In genomic region chr6:85672623-85673022, GRCh38 we compare ENCODE assay signal across 18 cellular contexts. TPM values are rescaled to one million over a fixed set of nuclear protein-coding genes. Genes with fewer than 3 reads are reported as not detected.
DNase-seq lines count a peak whose midpoint lies in the region; ATAC-seq, FAIRE-seq and TF ChIP-seq lines count a peak whose summit lies in the region.
"Had no signal": no experiment of that assay in that cellular context is flagged by ENCODE, and none has a peak within 500 bp of the region (broad histone marks: within the 10 kb centered on the region; RNA-seq: fewer than 3 reads in every experiment).

No MANE protein-coding gene starts in this region.

- no peaks in the 10 kb centered on the region for H3K9me2 ChIP-seq in PC-3 (replicated peaks; ENCODE audit: low read length)

- in situ Hi-C loops in HepG2 (cut with HindIII; ENCODE audit: extremely low pct_ligation_motif_present, low pct_unique_long_range_greater_than_20kb), result no loop called here

- H3K79me2 ChIP-seq in HepG2 (ENCODE audit: insufficient read depth, low read length) (peaks cover 26% of the 10 kb centered on the region), PC-3 (ENCODE audit: low read length) (peaks cover 37% of the 10 kb centered on the region)

- TF ChIP-seq POLR2A in HepG2 (IDR thresholded peaks at IDR 0.05; ENCODE audit: insufficient read depth in 1 of 2, low read depth in 2 of 2, low read length in 2 of 2) (0 out of 4 replicates have a peak, but pooled peaks of 1 of the 2 experiments have one; percentile 25), right lobe of liver (IDR thresholded peaks at IDR 0.05) (no peak)

- no peak overlapping the region for H3K9ac ChIP-seq in HepG2 (ENCODE audit: insufficient read depth, low read depth, low read length)
- H3K9ac ChIP-seq in PC-3 (ENCODE audit: low read length), result no peak overlapping the region

- ATAC-seq in HepG2 (peak; percentile 5; the same call in 2 of the 3 replicates), right lobe of liver (no peak), GM19467 (IDR thresholded peaks at IDR 0.05; ENCODE audit: unreplicated experiment) (no peak), PC-3 (no peak)
- ATAC-seq: heart right ventricle, left cardiac atrium, Right ventricle myocardium inferior had no signal

- H3K36me3 ChIP-seq in HepG2 (replicated peaks in 1 of 2; ENCODE audit: control insufficient read depth in 1 of 2, insufficient read depth in 2 of 2, low read length in 2 of 2) (peaks cover 0 to 4% of the 10 kb centered on the region in 2 experiments; a peak in 1 of 5 replicates), right lobe of liver (no peaks in the 10 kb centered on the region), PC-3 (ENCODE audit: low read depth, low read length) (peaks cover 29% of the 10 kb centered on the region)
- H3K36me3 ChIP-seq: adrenal gland, transverse colon had no signal

- no peak for TF ChIP-seq CTCF in HepG2 (CRISPR knock-in tag; IDR thresholded peaks at IDR 0.05)
- no peak for TF ChIP-seq CTCF in right lobe of liver (IDR thresholded peaks at IDR 0.05)
- TF ChIP-seq CTCF in PC-3 (conservative IDR thresholded peaks at IDR 0.05; ENCODE audit: low read depth, low read length), result no peak

- H3K27me3 Mint-ChIP-seq in stimulated activated naive CD8-positive, alpha-beta T cell treated with anti-CD3 and anti-CD28 coated beads, Interleukin-15, Interleukin-2, amounts not matched to agents 100 ng/mL and 50 ng/mL, for 24 hours, result no peaks in the 10 kb centered on the region

- WGBS in HepG2 (ENCODE audit: low lambda C conversion rate), result 87% methylated on average over 4 of the region's 4 CpGs
- WGBS in right lobe of liver (ENCODE audit: insufficient coverage, low coverage, low lambda C conversion rate, missing lambda C conversion rate), result 93% methylated on average over 4 of the region's 4 CpGs

- H3K4me3 ChIP-seq in HepG2 (replicated peaks in 1 of 3; ENCODE audit: insufficient read depth in 1 of 3, low read depth in 2 of 3, low read length in 3 of 3) (no peak overlapping the region), right lobe of liver (no peak overlapping the region), PC-3 (ENCODE audit: low read length) (no peak overlapping the region)
- H3K4me3 ChIP-seq: adrenal gland, heart right ventricle, transverse colon had no signal

- FAIRE-seq in HepG2 (lab: Jason Lieb, UNC), result no peak

- CTCF ChIA-PET in HepG2 (lab: Yijun Ruan, JAX; ENCODE audit: low intra/inter-chr PET ratio, low total read pairs) (no interaction called here), PC-3 (lab: Charles Lee) (no interaction called here)

- POLR2A ChIA-PET in HepG2 (lab: Yijun Ruan, JAX) (interaction anchor here (0.7 to 2.4 kb wide), 3 partner anchors 22 to 73 kb away, joined by 3 to 18 read pairs (median 3); partner anchors contain the start of gene SYNCRIP), PC-3 (lab: Charles Lee; ENCODE audit: unreplicated experiment) (no interaction called here)

- no peak overlapping the region for H2AFZ ChIP-seq in HepG2 (ENCODE audit: low read length)
- no peak overlapping the region for H2AFZ ChIP-seq in PC-3 (ENCODE audit: low read length)

- no peak overlapping the region for H3K4me3 Mint-ChIP-seq in stimulated activated naive CD8-positive, alpha-beta T cell treated with anti-CD3 and anti-CD28 coated beads, Interleukin-15, Interleukin-2, amounts not matched to agents 100 ng/mL and 50 ng/mL, for 24 hours

- no peaks in the 10 kb centered on the region for H3K9me3 ChIP-seq in HepG2 (ENCODE audit: low read length)
- no peaks in the 10 kb centered on the region for H3K9me3 ChIP-seq in right lobe of liver
- H3K9me3 ChIP-seq in PC-3 (ENCODE audit: low read length), result no peaks in the 10 kb centered on the region
- H3K9me3 ChIP-seq: adrenal gland, transverse colon had no signal

- no peak for TF ChIP-seq RAD21 in HepG2 (CRISPR knock-in tag; IDR thresholded peaks at IDR 0.05)

- H3K4me1 Mint-ChIP-seq in stimulated activated naive CD8-positive, alpha-beta T cell treated with anti-CD3 and anti-CD28 coated beads, Interleukin-15, Interleukin-2, amounts not matched to agents 100 ng/mL and 50 ng/mL, for 24 hours (ENCODE audit: low read depth), result peaks cover 84% of the 10 kb centered on the region

- TF ChIP-seq EP300 in HepG2 (IDR thresholded peaks at IDR 0.05; ENCODE audit: low read depth in 2 of 2, low read length in 2 of 2), result no peak
- TF ChIP-seq EP300 in HepG2 (CRISPR knock-in tag; IDR thresholded peaks at IDR 0.05; ENCODE audit: borderline replicate concordance), result no peak

- no peak overlapping the region for H3K4me2 ChIP-seq in HepG2 (ENCODE audit: low read depth, low read length)
- no peak overlapping the region for H3K4me2 ChIP-seq in PC-3 (ENCODE audit: low read length)

- intact Hi-C loops in HepG2 (cut with micrococcal nuclease; ENCODE audit: unreplicated experiment) (loop anchor here (10.0 kb wide), 1 partner anchor 192 kb away; no protein-coding TSS in a partner anchor), right lobe of liver (cut with DNase I) (no loop called here), PC-3 (cut with micrococcal nuclease) (loop anchor here (10.0 kb wide), 1 partner anchor 78 kb away; the partner anchor contains the start of gene SNX14)

- H3K27me3 ChIP-seq in HepG2 (ENCODE audit: control insufficient read depth in 1 of 2, insufficient read depth in 2 of 2, low read length in 2 of 2) (no peaks in the 10 kb centered on the region; a peak in 1 of 5 replicates), right lobe of liver (no peaks in the 10 kb centered on the region), PC-3 (ENCODE audit: low read length) (no peaks in the 10 kb centered on the region)
- H3K27me3 ChIP-seq: adrenal gland, heart right ventricle, transverse colon had no signal

- H3F3A ChIP-seq in PC-3 (ENCODE audit: low read length, unreplicated experiment), result peaks cover 3% of the 10 kb centered on the region

- H3K27ac Mint-ChIP-seq in stimulated activated naive CD8-positive, alpha-beta T cell treated with anti-CD3 and anti-CD28 coated beads, Interleukin-15, Interleukin-2, amounts not matched to agents 100 ng/mL and 50 ng/mL, for 24 hours, result peak overlapping the region; percentile 1

- H3K36me3 Mint-ChIP-seq in stimulated activated naive CD8-positive, alpha-beta T cell treated with anti-CD3 and anti-CD28 coated beads, Interleukin-15, Interleukin-2, amounts not matched to agents 100 ng/mL and 50 ng/mL, for 24 hours (ENCODE audit: low read depth), result peaks cover 44% of the 10 kb centered on the region

- H3K9me3 Mint-ChIP-seq in stimulated activated naive CD8-positive, alpha-beta T cell treated with anti-CD3 and anti-CD28 coated beads, Interleukin-15, Interleukin-2, amounts not matched to agents 100 ng/mL and 50 ng/mL, for 24 hours, result no peaks in the 10 kb centered on the region

- H4K20me1 ChIP-seq in HepG2 (ENCODE audit: insufficient read depth, low read length) (peaks cover 38% of the 10 kb centered on the region), PC-3 (ENCODE audit: low read length) (peaks cover 39% of the 10 kb centered on the region)

- no peak for DNase-seq in HepG2 (ENCODE audit: low spot score)
- no peak for DNase-seq in right lobe of liver
- peak; percentile 0 for DNase-seq in LHCN-M2 (ENCODE audit: low read depth)
- peak; percentile 41 for DNase-seq in cerebellar cortex (ENCODE audit: low spot score)
- no peak for DNase-seq in NCI-H187 treated with DMSO at 0.1 percent for 48 hours (lab: John Stamatoyannopoulos, UW)
- DNase-seq in PC-3, result no peak
- DNase-seq: adrenal gland; DMS79; heart right ventricle; left cardiac atrium; NCI-H2029 treated with DMSO at 0.1 percent for 48 hours; NCI-H774; stimulated activated CD4-positive, alpha-beta T cell treated with anti-CD3 and anti-CD28 coated beads, Interleukin-1b, Interleukin-23, amount 100 ng/mL, for 48 hours; stimulated activated CD8-positive, alpha-beta memory T cell treated with anti-CD3 and anti-CD28 coated beads, Interleukin-4, amount 100 ng/mL, for 48 hours; transverse colon had no signal

- peaks cover 33% of the 10 kb centered on the region for H3K4me1 ChIP-seq in HepG2 (ENCODE audit: insufficient read depth, low read length)
- peaks cover 0 to 28% (median 4%) of the 10 kb centered on the region in 4 donors for H3K4me1 ChIP-seq in right lobe of liver
- H3K4me1 ChIP-seq in PC-3 (ENCODE audit: insufficient read depth, low read length), result peaks cover 20% of the 10 kb centered on the region

- H3K27ac ChIP-seq in HepG2 (ENCODE audit: extremely low read length, insufficient read depth, low read length) (no peak overlapping the region), right lobe of liver (no peak overlapping the region), PC-3 (ENCODE audit: low read length) (no peak overlapping the region)
- H3K27ac ChIP-seq: adrenal gland, heart right ventricle, transverse colon had no signal

- BruUV-seq in HepG2 (replicated peaks; lab: Mats Ljungman, UMichigan) (no TSS peak), PC-3 (replicated peaks; lab: Mats Ljungman, UMichigan) (no TSS peak)

TF ChIP-seq in HepG2, 621 proteins besides CTCF, POLR2A, EP300 and RAD21 (continues in another document):
- TF ChIP-seq ZNF484 (CRISPR knock-in tag; IDR thresholded peaks at IDR 0.05; ENCODE audit: borderline replicate concordance, low read depth), result no peak
- no peak for TF ChIP-seq ZNF772 (CRISPR knock-in tag; IDR thresholded peaks at IDR 0.05)

RNA-seq across cellular contexts. Expression of gene SYNCRIP, which starts 29.9 kb away (rescaled TPM):
- total RNA-seq in HepG2 (2016; rRNA removed; fragmentation: Illumina TruSeq; extraction: Trizol) (112 and 183 TPM in 2 replicates), right lobe of liver (10 to 100 TPM; 27.8 to 47.3 (median 39.4) TPM), LHCN-M2 (2014; rRNA removed) (107 and 121 TPM in 2 replicates), PC-3 (2014; rRNA removed) (63.8 and 76.6 TPM in 2 replicates)
- total RNA-seq in HepG2 (2016; cell fraction: cytosol; rRNA removed; fragmentation: Illumina TruSeq; extraction: Trizol; ENCODE audit: low read depth), result 11.4 and 13.0 TPM in 2 replicates
- total RNA-seq in HepG2 (2016; cell fraction: insoluble cytoplasmic fraction; rRNA removed; fragmentation: Illumina TruSeq; extraction: Trizol), result 101 and 177 TPM in 2 replicates
- total RNA-seq in HepG2 (2016; cell fraction: membrane; rRNA removed; fragmentation: Illumina TruSeq; extraction: Trizol), result 28.5 and 32.6 TPM in 2 replicates
- 112 TPM in 2 replicates for total RNA-seq in HepG2 (2016; cell fraction: nucleus; rRNA removed; fragmentation: Illumina TruSeq; extraction: Trizol)
- 6.8 and 8.1 TPM in 2 replicates for polyA plus RNA-seq in HepG2 (2011; rRNA removed)
- 3.2 and 5.2 TPM in 2 replicates for polyA plus RNA-seq in HepG2 (2011; cell fraction: cytosol; rRNA removed)
- polyA plus RNA-seq in HepG2 (2011; cell fraction: nucleus; rRNA removed), result 6.9 and 7.9 TPM in 2 replicates
- 41.5 and 63.8 TPM in 2 replicates for polyA plus RNA-seq in HepG2 (2012)
- polyA plus RNA-seq in HepG2 (2016; cell fraction: cytosol; fragmentation: Illumina TruSeq; extraction: Trizol; ENCODE audit: low read depth), result 5.1 and 5.8 TPM in 2 replicates
- polyA plus RNA-seq in HepG2 (2016; cell fraction: insoluble cytoplasmic fraction; fragmentation: Illumina TruSeq; extraction: Trizol; ENCODE audit: low read depth), result 185 and 186 TPM in 2 replicates
- polyA plus RNA-seq in HepG2 (2016; cell fraction: membrane; fragmentation: Illumina TruSeq; extraction: Trizol; ENCODE audit: low read depth), result 12.7 and 15.0 TPM in 2 replicates
- polyA plus RNA-seq in HepG2 (2016; cell fraction: nucleus; fragmentation: Illumina TruSeq; extraction: Trizol; ENCODE audit: insufficient read depth, low read depth), result 74.1 and 83.2 TPM in 2 replicates
- 7.5 and 23.4 TPM in 2 replicates for polyA minus RNA-seq in HepG2 (2011; rRNA and poly(A)+ RNA removed; ENCODE audit: low replicate concordance)
- 13.1 and 17.5 TPM in 2 replicates for polyA minus RNA-seq in HepG2 (2011; cell fraction: cytosol; rRNA and poly(A)+ RNA removed)
- 70.1 and 89.5 TPM in 2 replicates for polyA minus RNA-seq in HepG2 (2011; cell fraction: nucleus; rRNA and poly(A)+ RNA removed)
- 81.2 TPM for polyA plus RNA-seq in LHCN-M2 (2012)

Comparison
In these comparisons a context has a peak if more than half of its experiments do, and no peak if none do; other contexts are left out.
1. intact Hi-C loops: an anchor here in HepG2 (10.0 kb wide) and PC-3 (10.0 kb wide); none called in right lobe of liver.
2. DNase-seq: peak in LHCN-M2 (single experiment) and cerebellar cortex (single experiment); none in HepG2 (single experiment), right lobe of liver (0 of 3), NCI-H187 treated with DMSO at 0.1 percent for 48 hours (single experiment) and PC-3 (single experiment).